ENCODE assay signal across 21 cellular contexts in the genomic region with DNA sequence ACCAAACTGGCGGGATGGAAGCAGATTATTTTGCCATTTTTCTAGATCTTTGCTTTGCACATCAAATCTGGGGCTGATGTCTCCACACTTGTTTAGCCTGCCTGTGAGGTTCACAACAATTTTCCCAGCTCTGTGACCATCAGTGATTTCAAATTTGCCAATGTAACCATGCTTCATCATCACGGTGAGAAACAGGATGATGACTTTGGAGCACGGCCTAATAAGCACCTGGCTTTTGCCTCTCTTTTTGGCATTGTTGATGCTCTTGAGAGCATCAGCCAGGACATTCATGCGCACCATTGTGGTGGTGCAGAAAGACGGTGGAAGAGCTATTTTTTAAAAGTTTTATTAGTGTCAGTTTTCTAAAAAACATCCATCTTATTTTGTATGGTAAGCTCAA.
"Had no signal": no experiment of that assay in that cellular context is flagged by ENCODE, and none has a peak within 500 bp of the region (broad histone marks: within the 10 kb centered on the region; RNA-seq: fewer than 3 reads in every experiment).

No MANE protein-coding gene starts in this region.

- DNase-seq: activated B cell treated with CpG ODN at 0.5 μM for 24 hours; activated CD4-positive, alpha-beta memory T cell treated with anti-CD3 and anti-CD28 coated beads, Interleukin-2, amount 10 ng/mL, durations not matched to agents 7 days and 5 days; activated CD4-positive, alpha-beta T cell treated with anti-CD3 and anti-CD28 coated beads for 1 hour; activated CD4-positive, alpha-beta T cell treated with anti-CD3 and anti-CD28 coated beads, Interleukin-2, amount 50 U/mL, for 1 hour; activated effector memory CD4-positive, alpha-beta T cell treated with anti-CD3 and anti-CD28 coated beads, Interleukin-2, amount 50 U/mL, for 16 hours; activated naive CD4-positive, alpha-beta T cell treated with Interleukin-2 at 50 U/mL for 16 hours; brain microvascular endothelial cell; MG63; MV-4-11; NCI-H1092 treated with DMSO at 0.1 percent for 48 hours; NCI-H1436; NCI-H1694 treated with DMSO at 0.1 percent for 48 hours; NCI-H2029 treated with DMSO at 0.1 percent for 48 hours; NCI-H510A treated with DMSO at 0.1 percent for 48 hours; NCI-H69; PC-9; SHP77 treated with DMSO at 0.1 percent for 48 hours; T-helper 9 cell had no signal

- H3K27ac ChIP-seq: brain microvascular endothelial cell, KMS-11, PC-9 had no signal

- H3K9me3 ChIP-seq: MG63 had no signal

- H3K4me1 Mint-ChIP-seq: activated B cell treated with CpG ODN at 0.5 μM for 24 hours; activated CD4-positive, alpha-beta memory T cell treated with anti-CD3 and anti-CD28 coated beads, Interleukin-2, amount 10 ng/mL, durations not matched to agents 7 days and 5 days had no signal

- H3K27me3 Mint-ChIP-seq: activated B cell treated with CpG ODN at 0.5 μM for 24 hours; activated CD4-positive, alpha-beta memory T cell treated with anti-CD3 and anti-CD28 coated beads, Interleukin-2, amount 10 ng/mL, durations not matched to agents 7 days and 5 days had no signal

- H3K27ac Mint-ChIP-seq: activated CD4-positive, alpha-beta memory T cell treated with anti-CD3 and anti-CD28 coated beads, Interleukin-2, amount 10 ng/mL, durations not matched to agents 7 days and 5 days; activated naive CD4-positive, alpha-beta T cell treated with anti-CD3 and anti-CD28 coated beads, Interleukin-2, amount 50 U/mL, for 72 hours; T-helper 1 cell treated with Interleukin-12 subunit alpha and Interleukin-12 subunit beta and Interleukin-4 antibody, amounts not matched to agents 30 μg/mL and 1 μg/mL, for 36 hours had no signal

- H3K4me3 Mint-ChIP-seq: activated B cell treated with CpG ODN at 0.5 μM for 24 hours; activated CD4-positive, alpha-beta memory T cell treated with anti-CD3 and anti-CD28 coated beads, Interleukin-2, amount 10 ng/mL, durations not matched to agents 7 days and 5 days; T-helper 1 cell treated with Interleukin-12 subunit alpha and Interleukin-12 subunit beta and Interleukin-4 antibody, amounts not matched to agents 30 μg/mL and 1 μg/mL, for 36 hours had no signal

- H3K27me3 ChIP-seq: brain microvascular endothelial cell, MG63 had no signal

- ATAC-seq: activated naive CD4-positive, alpha-beta T cell treated with anti-CD3 and anti-CD28 coated beads, Interleukin-2, amount 50 U/mL, for 72 hours had no signal

- H3K4me3 ChIP-seq: MG63, PC-9 had no signal

- H3K9me3 Mint-ChIP-seq: activated B cell treated with CpG ODN at 0.5 μM for 24 hours; activated CD4-positive, alpha-beta memory T cell treated with anti-CD3 and anti-CD28 coated beads, Interleukin-2, amount 10 ng/mL, durations not matched to agents 7 days and 5 days; activated naive CD4-positive, alpha-beta T cell treated with anti-CD3 and anti-CD28 coated beads, Interleukin-2, amount 50 U/mL, for 72 hours; T-helper 1 cell treated with Interleukin-12 subunit alpha and Interleukin-12 subunit beta and Interleukin-4 antibody, amounts not matched to agents 30 μg/mL and 1 μg/mL, for 36 hours had no signal
